In genomic region chr5:132363431-132364112, GRCh38 we compare ENCODE assay signal across 9 cellular contexts. TPM values are rescaled to one million over a fixed set of nuclear protein-coding genes. Genes with fewer than 3 reads are reported as not detected.
A peak's percentile ranks its signal among the peaks of the same experiment; 100 is the strongest.
DNase-seq lines count a peak whose midpoint lies in the region; ATAC-seq, FAIRE-seq and TF ChIP-seq lines count a peak whose summit lies in the region.
"Had no signal": no experiment of that assay in that cellular context is flagged by ENCODE, and none has a peak within 500 bp of the region (broad histone marks: within the 10 kb centered on the region; RNA-seq: fewer than 3 reads in every experiment).

No MANE protein-coding gene starts in this region.

- WGBS in liver = 55% methylated on average over 7 of the region's 7 CpGs
- WGBS in HepG2 (ENCODE audit: low lambda C conversion rate) = 92% methylated on average over 7 of the region's 7 CpGs

- no peak for TF ChIP-seq RAD21 in liver (IDR thresholded peaks at IDR 0.05)
- TF ChIP-seq RAD21 in HepG2 (CRISPR knock-in tag; IDR thresholded peaks at IDR 0.05) = no peak

- H2AFZ ChIP-seq in HepG2 (ENCODE audit: low read length) (no peak overlapping the region), keratinocyte (ENCODE audit: control insufficient read depth, low read length) (no peak overlapping the region)

- dilution Hi-C loops in keratinocyte (cut with MboI; ENCODE audit: extremely low pct_ligation_motif_present, low sequenced_read_pairs) = no loop called here

- FAIRE-seq in HepG2 (lab: Jason Lieb, UNC) = no peak
- peak; percentile 100 for FAIRE-seq in keratinocyte (lab: Jason Lieb, UNC)

- H3K4me3 ChIP-seq in liver (ENCODE audit: low read depth in 1 of 3, low read length in 3 of 3) = no peak overlapping the region
- H3K4me3 ChIP-seq in HepG2 (replicated peaks in 1 of 3; ENCODE audit: insufficient read depth in 1 of 3, low read depth in 2 of 3, low read length in 3 of 3) = no peak overlapping the region
- no peak overlapping the region for H3K4me3 ChIP-seq in keratinocyte (ENCODE audit: control insufficient read depth in 2 of 3, extremely low read depth in 1 of 3, insufficient read depth in 2 of 3, low read depth in 1 of 3, low read length in 3 of 3)

- H3K9me1 ChIP-seq in keratinocyte (ENCODE audit: control insufficient read depth, extremely low read depth, insufficient read depth, low read length) = no peaks in the 10 kb centered on the region

- TF ChIP-seq CTCF in liver (IDR thresholded peaks at IDR 0.05; ENCODE audit: low read depth, low read length, missing input control) (no peak), HepG2 (CRISPR knock-in tag; IDR thresholded peaks at IDR 0.05) (no peak), keratinocyte (optimal IDR thresholded peaks at IDR 0.05 in 1 of 3, IDR thresholded peaks at IDR 0.05 in 1 of 3, conservative IDR thresholded peaks at IDR 0.05 in 1 of 3; ENCODE audit: extremely low read depth in 1 of 3, insufficient read depth in 2 of 3, low read length in 3 of 3) (no peak)

- POLR2A ChIA-PET in HepG2 (lab: Yijun Ruan, JAX) (no interaction called here), HEK293T (lab: Yijun Ruan, JAX) (interaction anchor here (1.4 kb wide), 1 partner anchor 70 kb away, joined by 6 read pairs; the partner anchor contains the start of gene SLC22A4)

- DNase-seq in HepG2 (ENCODE audit: low spot score) = no peak
- DNase-seq in amniotic stem cell (lab: John Stamatoyannopoulos, UW) = peak; percentile 76
- peak; percentile 94 for DNase-seq in keratinocyte (ENCODE audit: low read depth, low spot score)
- DNase-seq in HEK293T (ENCODE audit: extremely low spot score) = no peak
- DNase-seq in activated CD4-positive, CD25-positive, alpha-beta regulatory T cell treated with anti-CD3 and anti-CD28 coated beads, Interleukin-2, amount 50 U/mL, for 72 hours = no peak
- DNase-seq in stimulated activated naive CD4-positive, alpha-beta T cell treated with Interleukin-2 at 50 U/mL for 16 hours (lab: John Stamatoyannopoulos, UW) = no peak
- DNase-seq: activated effector memory CD4-positive, alpha-beta T cell treated with anti-CD3 and anti-CD28 coated beads, Interleukin-2, amount 50 U/mL, for 16 hours had no signal

- H3K79me2 ChIP-seq in HepG2 (ENCODE audit: insufficient read depth, low read length) = no peaks in the 10 kb centered on the region
- peaks cover 6% of the 10 kb centered on the region for H3K79me2 ChIP-seq in keratinocyte (ENCODE audit: control insufficient read depth, insufficient read depth, low read length)

- TF ChIP-seq EP300 in HepG2 (IDR thresholded peaks at IDR 0.05; ENCODE audit: low read depth in 2 of 2, low read length in 2 of 2) (no peak), HepG2 (CRISPR knock-in tag; IDR thresholded peaks at IDR 0.05; ENCODE audit: borderline replicate concordance) (no peak)

- ATAC-seq in HepG2 (no peak), HG03159 (IDR thresholded peaks at IDR 0.05; ENCODE audit: unreplicated experiment) (no peak)

- no peaks in the 10 kb centered on the region for H3K9me3 ChIP-seq in liver (ENCODE audit: control insufficient read depth in 4 of 4, low read length in 3 of 4)
- no peaks in the 10 kb centered on the region for H3K9me3 ChIP-seq in HepG2 (ENCODE audit: low read length)
- no peaks in the 10 kb centered on the region for H3K9me3 ChIP-seq in keratinocyte (ENCODE audit: control insufficient read depth, low read depth, low read length)

- CTCF ChIA-PET in HepG2 (lab: Yijun Ruan, JAX; ENCODE audit: low intra/inter-chr PET ratio, low total read pairs) (no interaction called here), HEK293T (lab: Yijun Ruan, JAX) (no interaction called here)

- TF ChIP-seq POLR2A in HepG2 (IDR thresholded peaks at IDR 0.05; ENCODE audit: insufficient read depth in 1 of 2, low read depth in 2 of 2, low read length in 2 of 2) = no peak

- H3K36me3 ChIP-seq in liver (ENCODE audit: control insufficient read depth in 4 of 4, insufficient read depth in 3 of 4, low read depth in 1 of 4, low read length in 3 of 4) (peaks cover 2 to 9% (median 3%) of the 10 kb centered on the region in 4 donors), HepG2 (replicated peaks in 1 of 2; ENCODE audit: control insufficient read depth in 1 of 2, insufficient read depth in 2 of 2, low read length in 2 of 2) (no peaks in the 10 kb centered on the region; a peak in 1 of 5 replicates), keratinocyte (ENCODE audit: control insufficient read depth in 2 of 2, extremely low read depth in 1 of 2, insufficient read depth in 2 of 2, low read length in 2 of 2) (peaks cover 1 to 16% of the 10 kb centered on the region in 2 experiments)

- intact Hi-C loops in HepG2 (cut with micrococcal nuclease; ENCODE audit: unreplicated experiment) = no loop called here

- H3K9ac ChIP-seq in liver (ENCODE audit: low read depth in 1 of 2, low read length in 2 of 2) (no peak overlapping the region), HepG2 (ENCODE audit: insufficient read depth, low read depth, low read length) (no peak overlapping the region), keratinocyte (ENCODE audit: control insufficient read depth, extremely low read depth, insufficient read depth, low read length) (no peak overlapping the region)

- H3K27me3 ChIP-seq in liver (ENCODE audit: control insufficient read depth in 4 of 4, insufficient read depth in 4 of 4, low read length in 3 of 4) = no peaks in the 10 kb centered on the region
- H3K27me3 ChIP-seq in HepG2 (ENCODE audit: control insufficient read depth in 1 of 2, insufficient read depth in 2 of 2, low read length in 2 of 2) = no peaks in the 10 kb centered on the region
- H3K27me3 ChIP-seq in keratinocyte (ENCODE audit: control insufficient read depth, extremely low read depth, insufficient read depth, low read length) = no peaks in the 10 kb centered on the region

- BruUV-seq in HepG2 (replicated peaks; lab: Mats Ljungman, UMichigan) = no TSS peak

- H3K4me1 ChIP-seq in liver (ENCODE audit: control insufficient read depth in 4 of 4, insufficient read depth in 4 of 4, low read length in 3 of 4) (peaks cover 0 to 19% (median 16%) of the 10 kb centered on the region in 4 donors), HepG2 (ENCODE audit: insufficient read depth, low read length) (no peaks in the 10 kb centered on the region), keratinocyte (ENCODE audit: control insufficient read depth, extremely low read depth, insufficient read depth, low read length) (peaks cover 48% of the 10 kb centered on the region)

- in situ Hi-C loops in HepG2 (cut with HindIII; ENCODE audit: extremely low pct_ligation_motif_present, low pct_unique_long_range_greater_than_20kb) = no loop called here

- H4K20me1 ChIP-seq in HepG2 (ENCODE audit: insufficient read depth, low read length) (no peaks in the 10 kb centered on the region), keratinocyte (ENCODE audit: control insufficient read depth, extremely low read depth, insufficient read depth, low read length) (no peaks in the 10 kb centered on the region)

- H3K4me2 ChIP-seq in HepG2 (ENCODE audit: low read depth, low read length) (no peak overlapping the region), keratinocyte (ENCODE audit: control insufficient read depth, extremely low read depth, insufficient read depth, low read depth, low read length) (peak overlapping the region; percentile 27)

- H3K27ac ChIP-seq in liver (ENCODE audit: low read depth in 1 of 2, low read length in 2 of 2) (peak overlapping the region; percentile 14 to 54), HepG2 (ENCODE audit: extremely low read length, insufficient read depth, low read length) (no peak overlapping the region), keratinocyte (ENCODE audit: control insufficient read depth, insufficient read depth, low read length) (peak overlapping the region; percentile 85)

TF ChIP-seq in liver, 16 proteins besides CTCF, POLR2A, EP300 and RAD21 (continues in another document):
- TF ChIP-seq FOXA2 (IDR thresholded peaks at IDR 0.05) = no peak
- no peak for TF ChIP-seq HNF4A (conservative IDR thresholded peaks at IDR 0.05)

TF ChIP-seq in HepG2, 621 proteins besides CTCF, POLR2A, EP300 and RAD21 (continues in another document):
- no peak for TF ChIP-seq KDM1A (CRISPR knock-in tag; IDR thresholded peaks at IDR 0.05)
- no peak for TF ChIP-seq ZFP82 (CRISPR knock-in tag; IDR thresholded peaks at IDR 0.05; ENCODE audit: borderline replicate concordance)

TF ChIP-seq in HEK293T, 16 proteins besides CTCF, POLR2A, EP300 and RAD21 (continues in another document):
- no peak for TF ChIP-seq ZNF384 (IDR thresholded peaks at IDR 0.05)

RNA-seq across cellular contexts. Expression of gene SLC22A5, which starts 5.9 kb away (rescaled TPM):
- 10 to 100 TPM; 12.4 to 12.7 TPM for total RNA-seq in liver
- polyA plus RNA-seq in liver = 1 to 10 TPM; 3.4 to 4.5 TPM
- 4.0 and 7.1 TPM in 2 replicates for total RNA-seq in HepG2 (2016; rRNA removed; fragmentation: Illumina TruSeq; extraction: Trizol)
- 1.7 and 1.8 TPM in 2 replicates for total RNA-seq in HepG2 (2016; cell fraction: cytosol; rRNA removed; fragmentation: Illumina TruSeq; extraction: Trizol; ENCODE audit: low read depth)
- total RNA-seq in HepG2 (2016; cell fraction: insoluble cytoplasmic fraction; rRNA removed; fragmentation: Illumina TruSeq; extraction: Trizol) = 2.8 and 7.3 TPM in 2 replicates
- total RNA-seq in HepG2 (2016; cell fraction: membrane; rRNA removed; fragmentation: Illumina TruSeq; extraction: Trizol) = 4.9 and 5.0 TPM in 2 replicates
- total RNA-seq in HepG2 (2016; cell fraction: nucleus; rRNA removed; fragmentation: Illumina TruSeq; extraction: Trizol) = 9.2 and 10.1 TPM in 2 replicates
- polyA plus RNA-seq in HepG2 (2011; rRNA removed) = 15.1 and 17.1 TPM in 2 replicates
- polyA plus RNA-seq in HepG2 (2011; cell fraction: cytosol; rRNA removed) = 9.8 and 10.8 TPM in 2 replicates
- 31.0 and 32.0 TPM in 2 replicates for polyA plus RNA-seq in HepG2 (2011; cell fraction: nucleus; rRNA removed)
- polyA plus RNA-seq in HepG2 (2012) = 4.3 and 4.5 TPM in 2 replicates
- polyA plus RNA-seq in HepG2 (2016; cell fraction: cytosol; fragmentation: Illumina TruSeq; extraction: Trizol; ENCODE audit: low read depth) = 1.2 and 1.3 TPM in 2 replicates
- 3.2 and 3.9 TPM in 2 replicates for polyA plus RNA-seq in HepG2 (2016; cell fraction: insoluble cytoplasmic fraction; fragmentation: Illumina TruSeq; extraction: Trizol; ENCODE audit: low read depth)
- 2.6 TPM in 2 replicates for polyA plus RNA-seq in HepG2 (2016; cell fraction: membrane; fragmentation: Illumina TruSeq; extraction: Trizol; ENCODE audit: low read depth)
- polyA plus RNA-seq in HepG2 (2016; cell fraction: nucleus; fragmentation: Illumina TruSeq; extraction: Trizol; ENCODE audit: insufficient read depth, low read depth) = 16.4 and 21.5 TPM in 2 replicates
- 40.2 and 159 TPM in 2 replicates for polyA minus RNA-seq in HepG2 (2011; rRNA and poly(A)+ RNA removed; ENCODE audit: low replicate concordance)
- 4.4 and 5.1 TPM in 2 replicates for polyA minus RNA-seq in HepG2 (2011; cell fraction: cytosol; rRNA and poly(A)+ RNA removed)
- 10.6 and 10.7 TPM in 2 replicates for polyA minus RNA-seq in HepG2 (2011; cell fraction: nucleus; rRNA and poly(A)+ RNA removed)
- 14.8 to 23.0 TPM (median 21.5 TPM) in 3 replicates for polyA plus RNA-seq in keratinocyte
- 2.4 TPM for polyA plus RNA-seq in keratinocyte (2011; ENCODE audit: low read depth)
- polyA plus RNA-seq in keratinocyte (2011; cell fraction: cytosol; rRNA removed) = 9.5 and 17.4 TPM in 2 replicates
- polyA plus RNA-seq in keratinocyte (2011; cell fraction: nucleus; rRNA removed) = 56.3 and 66.2 TPM in 2 replicates
- 7.7 and 9.6 TPM in 2 replicates for polyA plus RNA-seq in keratinocyte (2012; ENCODE audit: low replicate concordance)
- polyA minus RNA-seq in keratinocyte = 43.5 to 54.4 TPM (median 46.9 TPM) in 3 replicates
- polyA minus RNA-seq in keratinocyte (2011; cell fraction: cytosol; rRNA and poly(A)+ RNA removed) = 18.8 TPM
- polyA minus RNA-seq in keratinocyte (2011; cell fraction: nucleus; rRNA and poly(A)+ RNA removed) = 29.9 and 37.5 TPM in 2 replicates

Comparison
In these comparisons a context has a peak if more than half of its experiments do, and no peak if none do; other contexts are left out.
1. DNase-seq: peak in amniotic stem cell (single experiment) and keratinocyte (single experiment); none in HepG2 (single experiment), HEK293T (single experiment), activated CD4-positive, CD25-positive, alpha-beta regulatory T cell treated with anti-CD3 and anti-CD28 coated beads, Interleukin-2, amount 50 U/mL, for 72 hours (single experiment) and stimulated activated naive CD4-positive, alpha-beta T cell treated with Interleukin-2 at 50 U/mL for 16 hours (single experiment).